1 cellular context compared by ENCODE assay signal in genomic region chr4:138045036-138045435, GRCh38.
TF ChIP-seq lines count a peak whose summit lies in the region.

No MANE protein-coding gene starts in this region.

TF ChIP-seq in IMR-90, 13 proteins besides CTCF, POLR2A, EP300 and RAD21 (continued from another document):
- no peak for TF ChIP-seq RFX5 (IDR thresholded peaks at IDR 0.05; ENCODE audit: low read depth, low read length)
